ENCODE assay signal across 24 cellular contexts in the genomic region with DNA sequence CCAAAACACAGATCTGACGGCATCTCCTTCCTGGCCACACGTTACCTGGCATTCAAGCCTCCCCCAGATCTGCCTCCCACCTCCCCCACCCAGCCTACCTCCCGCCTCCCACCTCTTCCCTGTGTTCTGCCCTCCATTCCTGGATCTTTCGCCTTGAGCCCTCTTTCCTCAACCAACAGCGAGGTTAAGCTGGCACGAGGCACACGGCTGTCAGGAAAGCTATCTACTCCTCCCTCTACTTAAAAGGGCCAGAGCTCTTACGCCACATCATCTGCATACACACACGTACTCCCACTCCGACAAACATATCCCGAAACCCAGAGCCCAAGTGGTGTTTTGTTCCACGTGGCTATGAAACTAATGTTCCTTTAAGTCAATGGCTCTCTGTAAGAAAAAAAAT.
"Had no signal": no experiment of that assay in that cellular context is flagged by ENCODE, and none has a peak within 500 bp of the region (broad histone marks: within the 10 kb centered on the region; RNA-seq: fewer than 3 reads in every experiment).

No MANE protein-coding gene starts in this region.

- DNase-seq: activated CD4-positive, alpha-beta T cell treated with anti-CD3 and anti-CD28 coated beads, Interleukin-2, amount 50 U/mL, for 48 hours; activated CD4-positive, CD25-positive, alpha-beta regulatory T cell treated with anti-CD3 and anti-CD28 coated beads, Interleukin-2, amount 50 U/mL, for 72 hours; activated CD8-positive, alpha-beta memory T cell treated with anti-CD3 and anti-CD28 coated beads, Interleukin-2, amount 50 U/mL, for 48 hours; activated gamma-delta T cell; activated naive CD4-positive, alpha-beta T cell treated with anti-CD3 and anti-CD28 coated beads, Interleukin-2, amount 50 U/mL, for 16 hours; activated naive CD8-positive, alpha-beta T cell treated with anti-CD3 and anti-CD28 coated beads, Interleukin-2, amount 50 U/mL, for 24 hours; activated T-cell treated with anti-CD3 and anti-CD28 coated beads, Interleukin-2, amount 50 U/mL, for 48 hours; erythroblast; foreskin melanocyte; hippocampal formation; kidney glomerular epithelial cell; left ventricle myocardium inferior; mammary epithelial cell; midbrain; nucleus accumbens; retina; sigmoid colon; SK-N-SH; stimulated activated CD4-positive, alpha-beta T cell treated with anti-CD3 and anti-CD28 coated beads, Interleukin-2, amount 100 ng/mL, for 48 hours; stimulated activated CD8-positive, alpha-beta memory T cell treated with anti-CD3 and anti-CD28 coated beads, Interleukin-4, amount 100 ng/mL, for 48 hours; stimulated activated naive B cell treated with anti-CD40 and anti-IgM and Interleukin-4, amounts not matched to agents 10 μg/mL and 1 μg/mL and 100 μg/mL, for 72 hours; upper lobe of right lung had no signal

- H3K27me3 ChIP-seq: sigmoid colon, upper lobe of right lung had no signal

- H3K9me3 Mint-ChIP-seq: activated naive CD8-positive, alpha-beta T cell treated with anti-CD3 and anti-CD28 coated beads, Interleukin-2, amount 50 U/mL, for 24 hours; natural killer cell treated with Interleukin-12 subunit alpha and Interleukin-12 subunit beta and Interleukin-15 and Interleukin-18, amount 100 ng/mL, for 72 hours; stimulated activated naive B cell treated with anti-CD40 and anti-IgM and Interleukin-4, amounts not matched to agents 10 μg/mL and 1 μg/mL and 100 μg/mL, for 72 hours had no signal

- H3K4me1 ChIP-seq: sigmoid colon, upper lobe of right lung had no signal

- H3K4me3 ChIP-seq: left ventricle myocardium inferior, sigmoid colon, smooth muscle cell, upper lobe of right lung had no signal

- H3K27me3 Mint-ChIP-seq: activated naive CD8-positive, alpha-beta T cell treated with anti-CD3 and anti-CD28 coated beads, Interleukin-2, amount 50 U/mL, for 24 hours; natural killer cell treated with Interleukin-12 subunit alpha and Interleukin-12 subunit beta and Interleukin-15 and Interleukin-18, amount 100 ng/mL, for 72 hours; stimulated activated naive B cell treated with anti-CD40 and anti-IgM and Interleukin-4, amounts not matched to agents 10 μg/mL and 1 μg/mL and 100 μg/mL, for 72 hours had no signal

- H3K27ac Mint-ChIP-seq: activated naive CD8-positive, alpha-beta T cell treated with anti-CD3 and anti-CD28 coated beads, Interleukin-2, amount 50 U/mL, for 24 hours had no signal

- H3K27ac ChIP-seq: left ventricle myocardium inferior, sigmoid colon, upper lobe of right lung had no signal

- H3K9ac ChIP-seq: SK-N-SH had no signal

- H3K4me2 ChIP-seq: SK-N-SH, smooth muscle cell had no signal

- H3K9me2 ChIP-seq: SK-N-SH had no signal

- H3K4me3 Mint-ChIP-seq: activated naive CD8-positive, alpha-beta T cell treated with anti-CD3 and anti-CD28 coated beads, Interleukin-2, amount 50 U/mL, for 24 hours; natural killer cell treated with Interleukin-12 subunit alpha and Interleukin-12 subunit beta and Interleukin-15 and Interleukin-18, amount 100 ng/mL, for 72 hours; stimulated activated naive B cell treated with anti-CD40 and anti-IgM and Interleukin-4, amounts not matched to agents 10 μg/mL and 1 μg/mL and 100 μg/mL, for 72 hours had no signal

- ATAC-seq: activated naive CD8-positive, alpha-beta T cell treated with anti-CD3 and anti-CD28 coated beads, Interleukin-2, amount 50 U/mL, for 24 hours; natural killer cell treated with Interleukin-12 subunit alpha and Interleukin-12 subunit beta and Interleukin-15 and Interleukin-18, amount 100 ng/mL, for 72 hours; stimulated activated naive B cell treated with anti-CD40 and anti-IgM and Interleukin-4, amounts not matched to agents 10 μg/mL and 1 μg/mL and 100 μg/mL, for 72 hours; upper lobe of right lung had no signal

- H3K9me3 ChIP-seq: left ventricle myocardium inferior, sigmoid colon, SK-N-SH, upper lobe of right lung had no signal
